Comparison of ENCODE assay signal across 1 cellular context in the genomic region with DNA sequence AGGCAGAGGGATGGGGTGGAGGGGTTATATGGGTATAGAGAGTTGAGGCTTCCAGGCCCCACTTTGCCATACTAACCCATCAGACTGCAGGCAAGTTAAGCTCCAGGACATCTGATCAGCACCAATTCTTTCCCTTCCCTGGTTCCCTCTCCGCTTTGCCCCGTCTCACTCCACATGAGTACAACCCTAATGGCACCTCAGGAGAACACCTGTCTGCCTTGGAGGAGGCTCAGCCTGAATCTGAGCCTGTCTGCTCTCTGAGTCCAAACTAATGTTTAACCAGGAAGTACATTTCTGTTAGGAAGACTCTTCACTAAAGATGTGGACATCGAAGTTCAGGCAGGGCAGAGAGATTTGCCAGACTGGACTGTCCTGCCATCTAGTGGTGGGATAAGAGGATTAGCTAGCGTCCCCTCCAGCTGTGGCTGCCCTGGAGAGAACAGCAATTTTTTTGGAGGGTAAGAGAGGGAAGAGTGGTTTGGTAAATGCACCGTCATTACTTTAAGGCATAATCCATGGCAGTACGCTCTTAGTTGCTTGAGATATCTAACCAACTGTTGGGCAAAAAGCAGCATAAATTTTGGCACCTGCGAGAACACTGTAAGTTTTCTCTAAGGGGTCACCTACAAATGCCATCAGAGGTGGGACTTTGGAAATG.
TF ChIP-seq lines count a peak whose summit lies in the region.

No MANE protein-coding gene starts in this region.

TF ChIP-seq in HepG2, 621 proteins besides CTCF, POLR2A, EP300 and RAD21 (continued from another document and continues in another):
- TF ChIP-seq ZMYM4 (CRISPR knock-in tag; IDR thresholded peaks at IDR 0.05), result no peak
- no peak for TF ChIP-seq ZFYVE20 (CRISPR knock-in tag; IDR thresholded peaks at IDR 0.05; ENCODE audit: borderline replicate concordance, low read depth)
- no peak for TF ChIP-seq ZNF775 (CRISPR knock-in tag; IDR thresholded peaks at IDR 0.05; ENCODE audit: borderline replicate concordance)
- no peak for TF ChIP-seq ZSCAN9 (CRISPR knock-in tag; IDR thresholded peaks at IDR 0.05; ENCODE audit: borderline replicate concordance)
- TF ChIP-seq HOXA3 (CRISPR knock-in tag; IDR thresholded peaks at IDR 0.05), result peak; percentile 24; the same call in 1 of the 2 replicates
- TF ChIP-seq, protein P1, sequence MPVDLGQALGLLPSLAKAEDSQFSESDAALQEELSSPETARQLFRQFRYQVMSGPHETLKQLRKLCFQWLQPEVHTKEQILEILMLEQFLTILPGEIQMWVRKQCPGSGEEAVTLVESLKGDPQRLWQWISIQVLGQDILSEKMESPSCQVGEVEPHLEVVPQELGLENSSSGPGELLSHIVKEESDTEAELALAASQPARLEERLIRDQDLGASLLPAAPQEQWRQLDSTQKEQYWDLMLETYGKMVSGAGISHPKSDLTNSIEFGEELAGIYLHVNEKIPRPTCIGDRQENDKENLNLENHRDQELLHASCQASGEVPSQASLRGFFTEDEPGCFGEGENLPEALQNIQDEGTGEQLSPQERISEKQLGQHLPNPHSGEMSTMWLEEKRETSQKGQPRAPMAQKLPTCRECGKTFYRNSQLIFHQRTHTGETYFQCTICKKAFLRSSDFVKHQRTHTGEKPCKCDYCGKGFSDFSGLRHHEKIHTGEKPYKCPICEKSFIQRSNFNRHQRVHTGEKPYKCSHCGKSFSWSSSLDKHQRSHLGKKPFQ (CRISPR knock-in tag; IDR thresholded peaks at IDR 0.05; ENCODE audit: insufficient replicate concordance), result no peak
- TF ChIP-seq ZNF746 (CRISPR knock-in tag; IDR thresholded peaks at IDR 0.05), result 0 out of 2 replicates have a peak, but pooled peaks have one; percentile 25
- 0 out of 2 replicates have a peak, but pooled peaks have one; percentile 21 for TF ChIP-seq NCOA2 (CRISPR knock-in tag; IDR thresholded peaks at IDR 0.05)
- no peak for TF ChIP-seq PHF5A (CRISPR knock-in tag; IDR thresholded peaks at IDR 0.05; ENCODE audit: low read depth, unreplicated experiment)
- TF ChIP-seq TEAD3 (CRISPR knock-in tag; optimal IDR thresholded peaks at IDR 0.05; ENCODE audit: borderline replicate concordance), result peak; percentile 7
- TF ChIP-seq, protein P2, sequence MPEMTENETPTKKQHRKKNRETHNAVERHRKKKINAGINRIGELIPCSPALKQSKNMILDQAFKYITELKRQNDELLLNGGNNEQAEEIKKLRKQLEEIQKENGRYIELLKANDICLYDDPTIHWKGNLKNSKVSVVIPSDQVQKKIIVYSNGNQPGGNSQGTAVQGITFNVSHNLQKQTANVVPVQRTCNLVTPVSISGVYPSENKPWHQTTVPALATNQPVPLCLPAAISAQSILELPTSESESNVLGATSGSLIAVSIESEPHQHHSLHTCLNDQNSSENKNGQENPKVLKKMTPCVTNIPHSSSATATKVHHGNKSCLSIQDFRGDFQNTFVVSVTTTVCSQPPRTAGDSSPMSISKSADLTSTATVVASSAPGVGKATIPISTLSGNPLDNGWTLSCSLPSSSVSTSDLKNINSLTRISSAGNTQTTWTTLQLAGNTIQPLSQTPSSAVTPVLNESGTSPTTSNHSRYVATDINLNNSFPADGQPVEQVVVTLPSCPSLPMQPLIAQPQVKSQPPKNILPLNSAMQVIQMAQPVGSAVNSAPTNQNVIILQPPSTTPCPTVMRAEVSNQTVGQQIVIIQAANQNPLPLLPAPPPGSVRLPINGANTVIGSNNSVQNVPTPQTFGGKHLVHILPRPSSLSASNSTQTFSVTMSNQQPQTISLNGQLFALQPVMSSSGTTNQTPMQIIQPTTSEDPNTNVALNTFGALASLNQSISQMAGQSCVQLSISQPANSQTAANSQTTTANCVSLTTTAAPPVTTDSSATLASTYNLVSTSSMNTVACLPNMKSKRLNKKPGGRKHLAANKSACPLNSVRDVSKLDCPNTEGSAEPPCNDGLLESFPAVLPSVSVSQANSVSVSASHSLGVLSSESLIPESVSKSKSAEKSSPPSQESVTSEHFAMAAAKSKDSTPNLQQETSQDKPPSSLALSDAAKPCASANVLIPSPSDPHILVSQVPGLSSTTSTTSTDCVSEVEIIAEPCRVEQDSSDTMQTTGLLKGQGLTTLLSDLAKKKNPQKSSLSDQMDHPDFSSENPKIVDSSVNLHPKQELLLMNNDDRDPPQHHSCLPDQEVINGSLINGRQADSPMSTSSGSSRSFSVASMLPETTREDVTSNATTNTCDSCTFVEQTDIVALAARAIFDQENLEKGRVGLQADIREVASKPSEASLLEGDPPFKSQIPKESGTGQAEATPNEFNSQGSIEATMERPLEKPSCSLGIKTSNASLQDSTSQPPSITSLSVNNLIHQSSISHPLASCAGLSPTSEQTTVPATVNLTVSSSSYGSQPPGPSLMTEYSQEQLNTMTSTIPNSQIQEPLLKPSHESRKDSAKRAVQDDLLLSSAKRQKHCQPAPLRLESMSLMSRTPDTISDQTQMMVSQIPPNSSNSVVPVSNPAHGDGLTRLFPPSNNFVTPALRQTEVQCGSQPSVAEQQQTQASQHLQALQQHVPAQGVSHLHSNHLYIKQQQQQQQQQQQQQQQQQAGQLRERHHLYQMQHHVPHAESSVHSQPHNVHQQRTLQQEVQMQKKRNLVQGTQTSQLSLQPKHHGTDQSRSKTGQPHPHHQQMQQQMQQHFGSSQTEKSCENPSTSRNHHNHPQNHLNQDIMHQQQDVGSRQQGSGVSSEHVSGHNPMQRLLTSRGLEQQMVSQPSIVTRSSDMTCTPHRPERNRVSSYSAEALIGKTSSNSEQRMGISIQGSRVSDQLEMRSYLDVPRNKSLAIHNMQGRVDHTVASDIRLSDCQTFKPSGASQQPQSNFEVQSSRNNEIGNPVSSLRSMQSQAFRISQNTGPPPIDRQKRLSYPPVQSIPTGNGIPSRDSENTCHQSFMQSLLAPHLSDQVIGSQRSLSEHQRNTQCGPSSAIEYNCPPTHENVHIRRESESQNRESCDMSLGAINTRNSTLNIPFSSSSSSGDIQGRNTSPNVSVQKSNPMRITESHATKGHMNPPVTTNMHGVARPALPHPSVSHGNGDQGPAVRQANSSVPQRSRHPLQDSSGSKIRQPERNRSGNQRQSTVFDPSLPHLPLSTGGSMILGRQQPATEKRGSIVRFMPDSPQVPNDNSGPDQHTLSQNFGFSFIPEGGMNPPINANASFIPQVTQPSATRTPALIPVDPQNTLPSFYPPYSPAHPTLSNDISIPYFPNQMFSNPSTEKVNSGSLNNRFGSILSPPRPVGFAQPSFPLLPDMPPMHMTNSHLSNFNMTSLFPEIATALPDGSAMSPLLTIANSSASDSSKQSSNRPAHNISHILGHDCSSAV (CRISPR knock-in tag; IDR thresholded peaks at IDR 0.05; ENCODE audit: borderline replicate concordance), result no peak
- peak; percentile 28; the same call in 1 of the 2 replicates for TF ChIP-seq CEBPB (IDR thresholded peaks at IDR 0.05; ENCODE audit: borderline replicate concordance, low read depth, low read length)
- no peak for TF ChIP-seq ZNF710 (CRISPR knock-in tag; IDR thresholded peaks at IDR 0.05; ENCODE audit: borderline replicate concordance)
- TF ChIP-seq SP4 (CRISPR knock-in tag; IDR thresholded peaks at IDR 0.05), result no peak
- no peak for TF ChIP-seq SIN3A (IDR thresholded peaks at IDR 0.05; ENCODE audit: borderline replicate concordance, low read depth, low read length)
- peak; percentile 52; the same call in 1 of the 2 replicates for TF ChIP-seq ZNF331 (CRISPR knock-in tag; IDR thresholded peaks at IDR 0.05)
- TF ChIP-seq DPF2 (CRISPR knock-in tag; IDR thresholded peaks at IDR 0.05; ENCODE audit: borderline replicate concordance, low read depth), result no peak
- TF ChIP-seq, protein P3, sequence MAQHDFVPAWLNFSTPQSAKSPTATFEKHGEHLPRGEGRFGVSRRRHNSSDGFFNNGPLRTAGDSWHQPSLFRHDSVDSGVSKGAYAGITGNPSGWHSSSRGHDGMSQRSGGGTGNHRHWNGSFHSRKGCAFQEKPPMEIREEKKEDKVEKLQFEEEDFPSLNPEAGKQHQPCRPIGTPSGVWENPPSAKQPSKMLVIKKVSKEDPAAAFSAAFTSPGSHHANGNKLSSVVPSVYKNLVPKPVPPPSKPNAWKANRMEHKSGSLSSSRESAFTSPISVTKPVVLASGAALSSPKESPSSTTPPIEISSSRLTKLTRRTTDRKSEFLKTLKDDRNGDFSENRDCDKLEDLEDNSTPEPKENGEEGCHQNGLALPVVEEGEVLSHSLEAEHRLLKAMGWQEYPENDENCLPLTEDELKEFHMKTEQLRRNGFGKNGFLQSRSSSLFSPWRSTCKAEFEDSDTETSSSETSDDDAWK (CRISPR knock-in tag; IDR thresholded peaks at IDR 0.05), result no peak
- no peak for TF ChIP-seq ZBTB42 (CRISPR knock-in tag; IDR thresholded peaks at IDR 0.05)
- no peak for TF ChIP-seq MEF2D (CRISPR knock-in tag; IDR thresholded peaks at IDR 0.05)
- TF ChIP-seq SP2 (CRISPR knock-in tag; IDR thresholded peaks at IDR 0.05), result no peak
- no peak for TF ChIP-seq ZNF547 (CRISPR knock-in tag; IDR thresholded peaks at IDR 0.05)
- no peak for TF ChIP-seq MTF2 (CRISPR knock-in tag; IDR thresholded peaks at IDR 0.05; ENCODE audit: borderline replicate concordance)
- TF ChIP-seq MIXL1 (CRISPR knock-in tag; IDR thresholded peaks at IDR 0.05), result peak; percentile 58; the same call in 1 of the 2 replicates
- TF ChIP-seq CC2D1A (CRISPR knock-in tag; IDR thresholded peaks at IDR 0.05), result no peak
- TF ChIP-seq CREB1 (IDR thresholded peaks at IDR 0.05), result no peak
- no peak for TF ChIP-seq CREB1 (CRISPR knock-in tag; IDR thresholded peaks at IDR 0.05)
- no peak for TF ChIP-seq CSRNP2 (CRISPR knock-in tag; conservative IDR thresholded peaks at IDR 0.05; ENCODE audit: low read depth)
- no peak for TF ChIP-seq ARID2 (CRISPR knock-in tag; IDR thresholded peaks at IDR 0.05; ENCODE audit: borderline replicate concordance)
- no peak for TF ChIP-seq ZNF883 (CRISPR knock-in tag; IDR thresholded peaks at IDR 0.05; ENCODE audit: not compliant biosample characterization)
- TF ChIP-seq ZNF224 (CRISPR knock-in tag; IDR thresholded peaks at IDR 0.05), result no peak
- no peak for TF ChIP-seq SNRNP70 (IDR thresholded peaks at IDR 0.05; ENCODE audit: low read depth, low read length)
- TF ChIP-seq ADNP (CRISPR knock-in tag; IDR thresholded peaks at IDR 0.05), result no peak
- no peak for TF ChIP-seq ZNF282 (IDR thresholded peaks at IDR 0.05; ENCODE audit: partially characterized antibody)
- no peak for TF ChIP-seq ESRRA (CRISPR knock-in tag; IDR thresholded peaks at IDR 0.05; ENCODE audit: low read depth)
- TF ChIP-seq IRF1 (CRISPR knock-in tag; IDR thresholded peaks at IDR 0.05; ENCODE audit: low read depth), result no peak
- no peak for TF ChIP-seq ZXDC (CRISPR knock-in tag; IDR thresholded peaks at IDR 0.05)
- 0 out of 2 replicates have a peak, but pooled peaks have one; percentile 38 for TF ChIP-seq PPARG (CRISPR knock-in tag; conservative IDR thresholded peaks at IDR 0.05)
- TF ChIP-seq MTA3 (CRISPR knock-in tag; IDR thresholded peaks at IDR 0.05), result no peak
- no peak for TF ChIP-seq PLSCR1 (CRISPR knock-in tag; IDR thresholded peaks at IDR 0.05; ENCODE audit: borderline replicate concordance)
- 0 out of 2 replicates have a peak, but pooled peaks have one; percentile 24 for TF ChIP-seq MIER3 (CRISPR knock-in tag; IDR thresholded peaks at IDR 0.05; ENCODE audit: borderline replicate concordance)
- TF ChIP-seq HNF4A (CRISPR knock-in tag; IDR thresholded peaks at IDR 0.05), result peak; percentile 44; the same call in 1 of the 2 replicates
